In the genomic region with DNA sequence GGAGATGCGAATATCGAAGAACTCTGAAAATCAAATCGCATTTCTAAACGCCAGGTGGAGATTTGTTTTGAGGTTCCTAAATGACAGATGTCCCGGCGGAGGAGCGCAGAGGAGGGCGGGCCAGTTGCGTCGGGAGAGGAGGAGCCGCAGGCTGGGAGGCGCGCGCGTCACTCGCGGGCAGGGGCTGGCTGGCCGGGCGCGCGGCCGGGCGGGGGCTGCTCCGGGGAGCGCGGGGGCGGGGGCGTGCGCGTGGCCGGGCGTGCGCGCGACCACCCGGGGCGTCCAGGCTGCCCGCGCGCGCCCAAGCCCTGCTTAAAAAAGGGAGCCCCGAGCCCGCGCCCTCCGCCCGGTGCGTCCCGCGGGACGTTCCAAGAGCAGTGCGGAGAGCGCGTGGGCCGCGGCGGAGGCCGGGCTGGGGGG, we compare ENCODE assay signal across 1 cellular context.
TF ChIP-seq lines count a peak whose summit lies in the region.

No MANE protein-coding gene starts in this region.

TF ChIP-seq in HepG2, 621 proteins besides CTCF, POLR2A, EP300 and RAD21 (continued from another document):
- TF ChIP-seq, protein P1, sequence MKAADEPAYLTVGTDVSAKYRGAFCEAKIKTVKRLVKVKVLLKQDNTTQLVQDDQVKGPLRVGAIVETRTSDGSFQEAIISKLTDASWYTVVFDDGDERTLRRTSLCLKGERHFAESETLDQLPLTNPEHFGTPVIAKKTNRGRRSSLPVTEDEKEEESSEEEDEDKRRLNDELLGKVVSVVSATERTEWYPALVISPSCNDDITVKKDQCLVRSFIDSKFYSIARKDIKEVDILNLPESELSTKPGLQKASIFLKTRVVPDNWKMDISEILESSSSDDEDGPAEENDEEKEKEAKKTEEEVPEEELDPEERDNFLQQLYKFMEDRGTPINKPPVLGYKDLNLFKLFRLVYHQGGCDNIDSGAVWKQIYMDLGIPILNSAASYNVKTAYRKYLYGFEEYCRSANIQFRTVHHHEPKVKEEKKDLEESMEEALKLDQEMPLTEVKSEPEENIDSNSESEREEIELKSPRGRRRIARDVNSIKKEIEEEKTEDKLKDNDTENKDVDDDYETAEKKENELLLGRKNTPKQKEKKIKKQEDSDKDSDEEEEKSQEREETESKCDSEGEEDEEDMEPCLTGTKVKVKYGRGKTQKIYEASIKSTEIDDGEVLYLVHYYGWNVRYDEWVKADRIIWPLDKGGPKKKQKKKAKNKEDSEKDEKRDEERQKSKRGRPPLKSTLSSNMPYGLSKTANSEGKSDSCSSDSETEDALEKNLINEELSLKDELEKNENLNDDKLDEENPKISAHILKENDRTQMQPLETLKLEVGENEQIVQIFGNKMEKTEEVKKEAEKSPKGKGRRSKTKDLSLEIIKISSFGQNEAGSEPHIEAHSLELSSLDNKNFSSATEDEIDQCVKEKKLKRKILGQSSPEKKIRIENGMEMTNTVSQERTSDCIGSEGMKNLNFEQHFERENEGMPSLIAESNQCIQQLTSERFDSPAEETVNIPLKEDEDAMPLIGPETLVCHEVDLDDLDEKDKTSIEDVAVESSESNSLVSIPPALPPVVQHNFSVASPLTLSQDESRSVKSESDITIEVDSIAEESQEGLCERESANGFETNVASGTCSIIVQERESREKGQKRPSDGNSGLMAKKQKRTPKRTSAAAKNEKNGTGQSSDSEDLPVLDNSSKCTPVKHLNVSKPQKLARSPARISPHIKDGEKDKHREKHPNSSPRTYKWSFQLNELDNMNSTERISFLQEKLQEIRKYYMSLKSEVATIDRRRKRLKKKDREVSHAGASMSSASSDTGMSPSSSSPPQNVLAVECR (CRISPR knock-in tag; IDR thresholded peaks at IDR 0.05; ENCODE audit: borderline replicate concordance), result 0 out of 2 replicates have a peak, but pooled peaks have one; percentile 5
- peak; percentile 83 for TF ChIP-seq HNRNPLL (IDR thresholded peaks at IDR 0.05; ENCODE audit: low read depth, low read length, poor library complexity, severe bottlenecking)
- TF ChIP-seq KMT2A (CRISPR knock-in tag; IDR thresholded peaks at IDR 0.05), result no peak
- no peak for TF ChIP-seq SOX6 (IDR thresholded peaks at IDR 0.05)
- no peak for TF ChIP-seq SOX6 (CRISPR knock-in tag; IDR thresholded peaks at IDR 0.05)
- TF ChIP-seq, protein P2, sequence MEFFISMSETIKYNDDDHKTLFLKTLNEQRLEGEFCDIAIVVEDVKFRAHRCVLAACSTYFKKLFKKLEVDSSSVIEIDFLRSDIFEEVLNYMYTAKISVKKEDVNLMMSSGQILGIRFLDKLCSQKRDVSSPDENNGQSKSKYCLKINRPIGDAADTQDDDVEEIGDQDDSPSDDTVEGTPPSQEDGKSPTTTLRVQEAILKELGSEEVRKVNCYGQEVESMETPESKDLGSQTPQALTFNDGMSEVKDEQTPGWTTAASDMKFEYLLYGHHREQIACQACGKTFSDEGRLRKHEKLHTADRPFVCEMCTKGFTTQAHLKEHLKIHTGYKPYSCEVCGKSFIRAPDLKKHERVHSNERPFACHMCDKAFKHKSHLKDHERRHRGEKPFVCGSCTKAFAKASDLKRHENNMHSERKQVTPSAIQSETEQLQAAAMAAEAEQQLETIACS (CRISPR knock-in tag; IDR thresholded peaks at IDR 0.05), result peak; percentile 87
- TF ChIP-seq ZNF333 (CRISPR knock-in tag; IDR thresholded peaks at IDR 0.05; ENCODE audit: borderline replicate concordance), result no peak
- TF ChIP-seq SP5 (CRISPR knock-in tag; IDR thresholded peaks at IDR 0.05; ENCODE audit: borderline replicate concordance, low read depth), result peak; percentile 60
- TF ChIP-seq SAP130 (CRISPR knock-in tag; IDR thresholded peaks at IDR 0.05; ENCODE audit: low read depth), result peak; percentile 49
- TF ChIP-seq ZNF121 (CRISPR knock-in tag; IDR thresholded peaks at IDR 0.05), result 0 out of 2 replicates have a peak, but pooled peaks have one; percentile 11
- TF ChIP-seq, protein P3, sequence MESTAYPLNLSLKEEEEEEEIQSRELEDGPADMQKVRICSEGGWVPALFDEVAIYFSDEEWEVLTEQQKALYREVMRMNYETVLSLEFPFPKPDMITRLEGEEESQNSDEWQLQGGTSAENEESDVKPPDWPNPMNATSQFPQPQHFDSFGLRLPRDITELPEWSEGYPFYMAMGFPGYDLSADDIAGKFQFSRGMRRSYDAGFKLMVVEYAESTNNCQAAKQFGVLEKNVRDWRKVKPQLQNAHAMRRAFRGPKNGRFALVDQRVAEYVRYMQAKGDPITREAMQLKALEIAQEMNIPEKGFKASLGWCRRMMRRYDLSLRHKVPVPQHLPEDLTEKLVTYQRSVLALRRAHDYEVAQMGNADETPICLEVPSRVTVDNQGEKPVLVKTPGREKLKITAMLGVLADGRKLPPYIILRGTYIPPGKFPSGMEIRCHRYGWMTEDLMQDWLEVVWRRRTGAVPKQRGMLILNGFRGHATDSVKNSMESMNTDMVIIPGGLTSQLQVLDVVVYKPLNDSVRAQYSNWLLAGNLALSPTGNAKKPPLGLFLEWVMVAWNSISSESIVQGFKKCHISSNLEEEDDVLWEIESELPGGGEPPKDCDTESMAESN (CRISPR knock-in tag; conservative IDR thresholded peaks at IDR 0.05), result 0 out of 2 replicates have a peak, but pooled peaks have one; percentile 47
- TF ChIP-seq, protein P4, sequence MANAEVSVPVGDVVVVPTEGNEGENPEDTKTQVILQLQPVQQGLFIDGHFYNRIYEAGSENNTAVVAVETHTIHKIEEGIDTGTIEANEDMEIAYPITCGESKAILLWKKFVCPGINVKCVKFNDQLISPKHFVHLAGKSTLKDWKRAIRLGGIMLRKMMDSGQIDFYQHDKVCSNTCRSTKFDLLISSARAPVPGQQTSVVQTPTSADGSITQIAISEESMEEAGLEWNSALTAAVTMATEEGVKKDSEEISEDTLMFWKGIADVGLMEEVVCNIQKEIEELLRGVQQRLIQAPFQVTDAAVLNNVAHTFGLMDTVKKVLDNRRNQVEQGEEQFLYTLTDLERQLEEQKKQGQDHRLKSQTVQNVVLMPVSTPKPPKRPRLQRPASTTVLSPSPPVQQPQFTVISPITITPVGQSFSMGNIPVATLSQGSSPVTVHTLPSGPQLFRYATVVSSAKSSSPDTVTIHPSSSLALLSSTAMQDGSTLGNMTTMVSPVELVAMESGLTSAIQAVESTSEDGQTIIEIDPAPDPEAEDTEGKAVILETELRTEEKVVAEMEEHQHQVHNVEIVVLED (CRISPR knock-in tag; IDR thresholded peaks at IDR 0.05; ENCODE audit: borderline replicate concordance), result peak; percentile 35; the same call in 1 of the 2 replicates
- TF ChIP-seq MAZ (IDR thresholded peaks at IDR 0.05; ENCODE audit: borderline replicate concordance, low read depth, low read length), result no peak
- peak; percentile 41; the same call in 1 of the 2 replicates for TF ChIP-seq MAZ (CRISPR knock-in tag; IDR thresholded peaks at IDR 0.05; ENCODE audit: low read depth)
- 0 out of 2 replicates have a peak, but pooled peaks have one; percentile 5 for TF ChIP-seq ZNF800 (CRISPR knock-in tag; IDR thresholded peaks at IDR 0.05)
- TF ChIP-seq RBFOX2 (IDR thresholded peaks at IDR 0.05; ENCODE audit: low read depth, low read length), result peak; percentile 54; the same call in 1 of the 2 replicates
- 0 out of 2 replicates have a peak, but pooled peaks have one; percentile 52 for TF ChIP-seq ZFY (CRISPR knock-in tag; IDR thresholded peaks at IDR 0.05)
- TF ChIP-seq NONO (IDR thresholded peaks at IDR 0.05), result no peak
- TF ChIP-seq NONO (CRISPR knock-in tag; conservative IDR thresholded peaks at IDR 0.05), result peak; percentile 45; the same call in 1 of the 2 replicates
- TF ChIP-seq FOSL2 (CRISPR knock-in tag; IDR thresholded peaks at IDR 0.05), result no peak
- no peak for TF ChIP-seq ZNF441 (CRISPR knock-in tag; IDR thresholded peaks at IDR 0.05; ENCODE audit: borderline replicate concordance)
